Comparison of ENCODE assay signal across 8 cellular contexts in genomic region chr1:85201340-85202091, GRCh38. TPM values are rescaled to one million over a fixed set of nuclear protein-coding genes. Genes with fewer than 3 reads are reported as not detected.
DNase-seq lines count a peak whose midpoint lies in the region; ATAC-seq, FAIRE-seq and TF ChIP-seq lines count a peak whose summit lies in the region.

No MANE protein-coding gene starts in this region.

- DNase-seq in AG09309 (ENCODE audit: low read depth): no peak
- peak; percentile 72 for DNase-seq in RKO (ENCODE audit: low spot score)
- DNase-seq in activated gamma-delta T cell treated with Interleukin-2 at 50 U/mL for 16 hours: peak; percentile 59
- DNase-seq in frontal cortex (ENCODE audit: low spot score in 2 of 2): peak; percentile 63 to 65

- ATAC-seq in GM19025 (IDR thresholded peaks at IDR 0.05; ENCODE audit: low read depth, unreplicated experiment): peak; percentile 46
- ATAC-seq in HG03196 (IDR thresholded peaks at IDR 0.05; ENCODE audit: unreplicated experiment): peak; percentile 50

- no peak for FAIRE-seq in frontal cortex (lab: Jason Lieb, UNC)

- H3K27ac ChIP-seq in neutrophil (no peak overlapping the region), temporal lobe (ENCODE audit: low read depth, low read length) (peak overlapping the region; percentile 9)

- TF ChIP-seq CTCF in AG09309 (IDR thresholded peaks at IDR 0.05; ENCODE audit: control insufficient read depth, insufficient read depth, low read depth, low read length, missing control alignments) (no peak), neutrophil (IDR thresholded peaks at IDR 0.05) (no peak)

- H3K4me3 ChIP-seq in AG09309 (ENCODE audit: control insufficient read depth, low read depth, low read length) (peak overlapping the region; percentile 91), neutrophil (ENCODE audit: low read depth in 1 of 2, low read length in 1 of 2) (peak overlapping the region; percentile 32 to 67)

- H3K27me3 ChIP-seq in neutrophil: peaks cover 97% of the 10 kb centered on the region

- peaks cover 14 to 22% of the 10 kb centered on the region in 2 experiments for H3K4me1 ChIP-seq in neutrophil (ENCODE audit: control insufficient read depth in 1 of 2, insufficient read depth in 1 of 2, low read depth in 1 of 2, low read length in 1 of 2)

- no peaks in the 10 kb centered on the region for H3K9me3 ChIP-seq in neutrophil

- H3K36me3 ChIP-seq in neutrophil: no peaks in the 10 kb centered on the region

RNA-seq across cellular contexts. Expression of gene SYDE2, which starts 0.7 kb away (rescaled TPM):
- total RNA-seq in frontal cortex (6.9 TPM), temporal lobe (8.4 TPM)

RNA-seq across cellular contexts. Expression of gene C1orf52, which starts 57.9 kb away (rescaled TPM):
- 27.7 TPM for total RNA-seq in frontal cortex
- total RNA-seq in temporal lobe: 21.4 TPM
